Comparison of ENCODE assay signal across 18 cellular contexts in the genomic region with DNA sequence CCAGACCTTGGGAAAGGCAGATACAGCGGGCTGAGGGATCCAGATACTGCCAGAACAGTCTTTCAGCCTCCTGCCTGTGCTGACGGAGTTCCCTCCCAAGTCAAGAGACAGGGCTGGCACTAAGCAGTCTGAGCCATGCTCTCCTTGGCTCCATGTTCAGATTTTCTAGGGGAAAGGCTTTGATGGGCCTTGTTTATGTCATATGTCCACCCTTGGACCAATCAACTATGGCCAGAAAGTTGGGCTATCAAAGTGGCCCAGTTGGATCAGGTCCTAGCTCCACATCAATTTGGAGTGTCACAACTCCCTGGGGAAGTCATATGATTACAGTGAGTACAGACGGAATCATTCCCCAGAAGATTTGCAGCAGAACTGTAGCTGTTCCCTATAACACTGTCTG.
DNase-seq lines count a peak whose midpoint lies in the region; ATAC-seq and TF ChIP-seq lines count a peak whose summit lies in the region.
"Had no signal": no experiment of that assay in that cellular context is flagged by ENCODE, and none has a peak within 500 bp of the region (broad histone marks: within the 10 kb centered on the region; RNA-seq: fewer than 3 reads in every experiment).

No MANE protein-coding gene starts in this region.

- H3K27ac ChIP-seq in gastrocnemius medialis: no peak overlapping the region
- H3K27ac ChIP-seq: RWPE1, SJSA1 had no signal

- H3K27me3 Mint-ChIP-seq in T-helper 2 cell treated with Interferon-gamma antibody and Interleukin-4, amounts not matched to agents 5 μg/mL and 100 μg/mL, for 36 hours (ENCODE audit: low read depth): no peaks in the 10 kb centered on the region

- intact Hi-C loops in Right ventricle myocardium superior (cut with DNase I) (no loop called here), cardiac septum (cut with DNase I) (no loop called here), left cardiac atrium (cut with DNase I) (no loop called here), gastrocnemius medialis (cut with DNase I; ENCODE audit: low total_unique reads) (no loop called here)

- ATAC-seq in Right ventricle myocardium superior (ENCODE audit: poor library complexity) (peak; percentile 97), left cardiac atrium (peak; percentile 71 to 93), gastrocnemius medialis (peak; percentile 35 to 53), GM21381 (IDR thresholded peaks at IDR 0.05; ENCODE audit: unreplicated experiment) (no peak), HG02970 (IDR thresholded peaks at IDR 0.05; ENCODE audit: low FRiP score, unreplicated experiment) (no peak)

- H3K36me3 Mint-ChIP-seq in T-helper 2 cell treated with Interferon-gamma antibody and Interleukin-4, amounts not matched to agents 5 μg/mL and 100 μg/mL, for 36 hours (ENCODE audit: low read depth): no peaks in the 10 kb centered on the region

- no peaks in the 10 kb centered on the region for H3K27me3 ChIP-seq in gastrocnemius medialis
- H3K27me3 ChIP-seq: BE2C, SJSA1 had no signal

- no peaks in the 10 kb centered on the region for H3K9me3 ChIP-seq in gastrocnemius medialis
- H3K9me3 ChIP-seq: BE2C, SJSA1 had no signal

- no peak for TF ChIP-seq POLR2A in gastrocnemius medialis (IDR thresholded peaks at IDR 0.05)

- H3K4me3 Mint-ChIP-seq in T-helper 2 cell treated with Interferon-gamma antibody and Interleukin-4, amounts not matched to agents 5 μg/mL and 100 μg/mL, for 36 hours: no peak overlapping the region
- H3K4me3 Mint-ChIP-seq: CD4-positive, alpha-beta T cell; H9 had no signal

- H3K4me1 ChIP-seq in gastrocnemius medialis: no peaks in the 10 kb centered on the region
- H3K4me1 ChIP-seq: BE2C had no signal

- H3K36me3 ChIP-seq in gastrocnemius medialis: peaks cover 0 to 7% of the 10 kb centered on the region in 2 donors
- H3K36me3 ChIP-seq: BE2C, SJSA1 had no signal

- H3K27ac Mint-ChIP-seq in T-helper 2 cell treated with Interferon-gamma antibody and Interleukin-4, amounts not matched to agents 5 μg/mL and 100 μg/mL, for 36 hours: no peak overlapping the region
- H3K27ac Mint-ChIP-seq: CD4-positive, alpha-beta T cell; H9 had no signal

- DNase-seq in Right ventricle myocardium superior: no peak
- no peak for DNase-seq in cardiac septum (ENCODE audit: low spot score)
- peak; percentile 18 for DNase-seq in left cardiac atrium
- no peak for DNase-seq in gastrocnemius medialis
- DNase-seq in RPMI8226: no peak
- no peak for DNase-seq in T-helper 2 cell treated with Interferon-gamma antibody and Interleukin-4, amounts not matched to agents 5 μg/mL and 100 μg/mL, for 36 hours (ENCODE audit: low spot score)
- DNase-seq: 8988T; BE2C; CD4-positive, alpha-beta T cell; DMS53; H9; NCI-H187; NCI-H345; NCI-H526 treated with DMSO at 0.1 percent for 48 hours had no signal

- no peak for TF ChIP-seq CTCF in gastrocnemius medialis (IDR thresholded peaks at IDR 0.05 in 4 of 5, conservative IDR thresholded peaks at IDR 0.05 in 1 of 5)

- no peaks in the 10 kb centered on the region for H3K4me1 Mint-ChIP-seq in T-helper 2 cell treated with Interferon-gamma antibody and Interleukin-4, amounts not matched to agents 5 μg/mL and 100 μg/mL, for 36 hours (ENCODE audit: low read depth)

- in situ Hi-C loops in gastrocnemius medialis (cut with MboI; ENCODE audit: low sequenced_read_pairs in 4 of 4): loop anchor here in 2 of 4 donors (25.0 kb wide), 1 partner anchor 107 kb away; no protein-coding TSS in a partner anchor

- no peak overlapping the region for H3K4me3 ChIP-seq in gastrocnemius medialis
- H3K4me3 ChIP-seq: SJSA1 had no signal

- no peaks in the 10 kb centered on the region for H3K9me3 Mint-ChIP-seq in T-helper 2 cell treated with Interferon-gamma antibody and Interleukin-4, amounts not matched to agents 5 μg/mL and 100 μg/mL, for 36 hours
- H3K9me3 Mint-ChIP-seq: CD4-positive, alpha-beta T cell; H9 had no signal

Comparison
In these comparisons a context has a peak if more than half of its experiments do, and no peak if none do; other contexts are left out.
1. ATAC-seq: peak in Right ventricle myocardium superior (single experiment), left cardiac atrium (2 of 2) and gastrocnemius medialis (2 of 2); none in GM21381 (single experiment) and HG02970 (single experiment).